In genomic region chr2:204108874-204109295, GRCh38 we compare ENCODE assay signal across 13 cellular contexts.
A peak's percentile ranks its signal among the peaks of the same experiment; 100 is the strongest.
DNase-seq lines count a peak whose midpoint lies in the region; ATAC-seq, FAIRE-seq and TF ChIP-seq lines count a peak whose summit lies in the region.
"Had no signal": no experiment of that assay in that cellular context is flagged by ENCODE, and none has a peak within 500 bp of the region (broad histone marks: within the 10 kb centered on the region; RNA-seq: fewer than 3 reads in every experiment).

No MANE protein-coding gene starts in this region.

- no peak for TF ChIP-seq RAD21 in HepG2 (CRISPR knock-in tag; IDR thresholded peaks at IDR 0.05)

- H4K20me1 ChIP-seq in HepG2 (ENCODE audit: insufficient read depth, low read length) = no peaks in the 10 kb centered on the region
- H4K20me1 ChIP-seq in mammary epithelial cell (ENCODE audit: insufficient read depth, low read length) = no peaks in the 10 kb centered on the region

- H3K79me2 ChIP-seq in HepG2 (ENCODE audit: insufficient read depth, low read length) = no peaks in the 10 kb centered on the region
- H3K79me2 ChIP-seq in mammary epithelial cell (ENCODE audit: insufficient read depth, low read length) = no peaks in the 10 kb centered on the region

- TF ChIP-seq EP300 in HepG2 (IDR thresholded peaks at IDR 0.05; ENCODE audit: low read depth in 2 of 2, low read length in 2 of 2) (no peak), HepG2 (CRISPR knock-in tag; IDR thresholded peaks at IDR 0.05; ENCODE audit: borderline replicate concordance) (no peak)

- H3K4me3 ChIP-seq in right lobe of liver (no peak overlapping the region), HepG2 (replicated peaks in 1 of 3; ENCODE audit: insufficient read depth in 1 of 3, low read depth in 2 of 3, low read length in 3 of 3) (no peak overlapping the region), muscle layer of colon (ENCODE audit: low read depth in 1 of 2, low read length in 2 of 2) (peak overlapping the region; percentile 14 to 17), mammary epithelial cell (replicated peaks in 1 of 3; ENCODE audit: insufficient read depth in 1 of 3, low read depth in 2 of 3, low read length in 3 of 3) (no peak overlapping the region)
- H3K4me3 ChIP-seq: cardiac muscle cell, pancreas, upper lobe of right lung had no signal

- in situ Hi-C loops in HepG2 (cut with HindIII; ENCODE audit: extremely low pct_ligation_motif_present, low pct_unique_long_range_greater_than_20kb) (no loop called here), mammary epithelial cell (cut with MboI; ENCODE audit: low sequenced_read_pairs in 2 of 2) (no loop called here)

- peaks cover 80% of the 10 kb centered on the region for H3K4me1 Mint-ChIP-seq in activated T-helper 1 cell treated with anti-CD3 and anti-CD28 coated beads, Interleukin-12 subunit alpha, Interleukin-12 subunit beta, Interleukin-2, Interleukin-4 antibody, amounts not matched to agents 30 ng/mL and 10 ng/mL and 1 ng/mL, durations not matched to agents 14 hours and 24 hours and 36 hours (ENCODE audit: low read depth)
- peaks cover 57% of the 10 kb centered on the region for H3K4me1 Mint-ChIP-seq in type B pancreatic cell (ENCODE audit: unreplicated experiment)

- H3K4me3 Mint-ChIP-seq in activated T-helper 1 cell treated with anti-CD3 and anti-CD28 coated beads, Interleukin-12 subunit alpha, Interleukin-12 subunit beta, Interleukin-2, Interleukin-4 antibody, amounts not matched to agents 30 ng/mL and 10 ng/mL and 1 ng/mL, durations not matched to agents 14 hours and 24 hours and 36 hours = peak overlapping the region; percentile 60
- peak overlapping the region; percentile 18 for H3K4me3 Mint-ChIP-seq in type B pancreatic cell
- H3K4me3 Mint-ChIP-seq: B cell had no signal

- H3K4me1 ChIP-seq in right lobe of liver = no peaks in the 10 kb centered on the region
- no peaks in the 10 kb centered on the region for H3K4me1 ChIP-seq in HepG2 (ENCODE audit: insufficient read depth, low read length)
- peaks cover 63% of the 10 kb centered on the region for H3K4me1 ChIP-seq in muscle layer of colon (ENCODE audit: insufficient read depth, low read length)
- no peaks in the 10 kb centered on the region for H3K4me1 ChIP-seq in mammary epithelial cell (ENCODE audit: insufficient read depth, low read length)
- H3K4me1 ChIP-seq: pancreas had no signal

- ATAC-seq in right lobe of liver (no peak), HepG2 (no peak)

- no peak for FAIRE-seq in HepG2 (lab: Jason Lieb, UNC)

- H3K36me3 Mint-ChIP-seq in activated T-helper 1 cell treated with anti-CD3 and anti-CD28 coated beads, Interleukin-12 subunit alpha, Interleukin-12 subunit beta, Interleukin-2, Interleukin-4 antibody, amounts not matched to agents 30 ng/mL and 10 ng/mL and 1 ng/mL, durations not matched to agents 14 hours and 24 hours and 36 hours (ENCODE audit: low read depth) = peaks cover under 1% of the 10 kb centered on the region
- H3K36me3 Mint-ChIP-seq in type B pancreatic cell = no peaks in the 10 kb centered on the region

- no peak overlapping the region for H2AFZ ChIP-seq in HepG2 (ENCODE audit: low read length)
- no peak overlapping the region for H2AFZ ChIP-seq in mammary epithelial cell (ENCODE audit: low read depth, low read length)

- H3K36me3 ChIP-seq in right lobe of liver (no peaks in the 10 kb centered on the region), HepG2 (replicated peaks in 1 of 2; ENCODE audit: control insufficient read depth in 1 of 2, insufficient read depth in 2 of 2, low read length in 2 of 2) (no peaks in the 10 kb centered on the region), muscle layer of colon (ENCODE audit: insufficient read depth, low read length) (no peaks in the 10 kb centered on the region), mammary epithelial cell (ENCODE audit: insufficient read depth, low read length) (no peaks in the 10 kb centered on the region)
- H3K36me3 ChIP-seq: cardiac muscle cell, pancreas, upper lobe of right lung had no signal

- dilution Hi-C loops in mammary epithelial cell (cut with HindIII; ENCODE audit: low sequenced_read_pairs) = no loop called here

- TF ChIP-seq POLR2A in right lobe of liver (IDR thresholded peaks at IDR 0.05) (no peak), HepG2 (IDR thresholded peaks at IDR 0.05; ENCODE audit: insufficient read depth in 1 of 2, low read depth in 2 of 2, low read length in 2 of 2) (no peak)

- POLR2A ChIA-PET in HepG2 (lab: Yijun Ruan, JAX) = no interaction called here

- no peaks in the 10 kb centered on the region for H3K27me3 ChIP-seq in right lobe of liver
- H3K27me3 ChIP-seq in HepG2 (ENCODE audit: control insufficient read depth in 1 of 2, insufficient read depth in 2 of 2, low read length in 2 of 2) = peaks cover 0 to 12% of the 10 kb centered on the region in 2 experiments; a peak in 2 of 5 replicates
- no peaks in the 10 kb centered on the region for H3K27me3 ChIP-seq in muscle layer of colon (ENCODE audit: control insufficient read depth in 1 of 2, insufficient read depth in 2 of 2, low read length in 2 of 2)
- H3K27me3 ChIP-seq in mammary epithelial cell (ENCODE audit: insufficient read depth, low read length) = peaks cover 4% of the 10 kb centered on the region
- H3K27me3 ChIP-seq: cardiac muscle cell, pancreas, upper lobe of right lung had no signal

- WGBS in right lobe of liver (ENCODE audit: insufficient coverage, low coverage, low lambda C conversion rate, missing lambda C conversion rate) = 44% methylated on average over 9 of the region's 9 CpGs
- WGBS in HepG2 (ENCODE audit: low lambda C conversion rate) = 64% methylated on average over 9 of the region's 9 CpGs
- WGBS in mammary epithelial cell (ENCODE audit: low coverage, missing lambda C conversion rate) = 78% methylated on average over 9 of the region's 9 CpGs

- no peaks in the 10 kb centered on the region for H3K9me3 ChIP-seq in right lobe of liver
- no peaks in the 10 kb centered on the region for H3K9me3 ChIP-seq in HepG2 (ENCODE audit: low read length)
- H3K9me3 ChIP-seq in muscle layer of colon (ENCODE audit: low read length) = no peaks in the 10 kb centered on the region
- no peaks in the 10 kb centered on the region for H3K9me3 ChIP-seq in mammary epithelial cell (replicated peaks; ENCODE audit: insufficient read depth, low read length)
- H3K9me3 ChIP-seq: pancreas, upper lobe of right lung had no signal

- DNase-seq in right lobe of liver (no peak), HepG2 (ENCODE audit: low spot score) (no peak), type B pancreatic cell (ENCODE audit: extremely low spot score, unreplicated experiment) (no peak), DMS153 treated with DMSO at 0.1 percent for 48 hours (lab: John Stamatoyannopoulos, UW; ENCODE audit: unreplicated experiment) (no peak), mammary epithelial cell (no peak), cortex of kidney (lab: John Stamatoyannopoulos, UW) (no peak)
- DNase-seq in activated T-helper 1 cell treated with anti-CD3 and anti-CD28 coated beads, Interleukin-12 subunit alpha, Interleukin-12 subunit beta, Interleukin-2, Interleukin-4 antibody, amounts not matched to agents 30 ng/mL and 10 ng/mL and 1 ng/mL, durations not matched to agents 14 hours and 24 hours and 36 hours (ENCODE audit: low spot score) = peak; percentile 39
- DNase-seq: GDM1, pancreas, upper lobe of right lung had no signal

- TF ChIP-seq CTCF in right lobe of liver (IDR thresholded peaks at IDR 0.05) (no peak), HepG2 (CRISPR knock-in tag; IDR thresholded peaks at IDR 0.05) (no peak), type B pancreatic cell (conservative IDR thresholded peaks at IDR 0.05) (no peak), mammary epithelial cell (conservative IDR thresholded peaks at IDR 0.05 in 1 of 2, IDR thresholded peaks at IDR 0.05 in 1 of 2; ENCODE audit: extremely low read depth in 1 of 2, insufficient read depth in 1 of 2, low read depth in 1 of 2, low read length in 2 of 2) (no peak)

- intact Hi-C loops in right lobe of liver (cut with DNase I) = no loop called here
- intact Hi-C loops in HepG2 (cut with micrococcal nuclease; ENCODE audit: unreplicated experiment) = loop anchor here (1.0 to 2.0 kb wide), 2 partner anchors 69 to 584 kb away; no protein-coding TSS in a partner anchor
- intact Hi-C loops in activated T-helper 1 cell treated with anti-CD3 and anti-CD28 coated beads, Interleukin-12 subunit alpha, Interleukin-12 subunit beta, Interleukin-2, Interleukin-4 antibody, amounts not matched to agents 30 ng/mL and 10 ng/mL and 1 ng/mL, durations not matched to agents 14 hours and 24 hours and 36 hours (cut with micrococcal nuclease) = loop anchor here (1.0 to 10.0 kb wide), 18 partner anchors 36 to 1976 kb away; partner anchors contain the start of gene CTLA4
- intact Hi-C loops in mammary epithelial cell (cut with micrococcal nuclease) = no loop called here

- BruUV-seq in HepG2 (replicated peaks; lab: Mats Ljungman, UMichigan) (no TSS peak), mammary epithelial cell (replicated peaks; lab: Mats Ljungman, UMichigan) (no TSS peak)

- H3K27me3 Mint-ChIP-seq in activated T-helper 1 cell treated with anti-CD3 and anti-CD28 coated beads, Interleukin-12 subunit alpha, Interleukin-12 subunit beta, Interleukin-2, Interleukin-4 antibody, amounts not matched to agents 30 ng/mL and 10 ng/mL and 1 ng/mL, durations not matched to agents 14 hours and 24 hours and 36 hours (ENCODE audit: insufficient read depth) = no peaks in the 10 kb centered on the region
- peaks cover 4% of the 10 kb centered on the region for H3K27me3 Mint-ChIP-seq in type B pancreatic cell

- H3K27ac ChIP-seq in right lobe of liver = peak overlapping the region in 2 of 3 donors; percentile 2 to 11
- H3K27ac ChIP-seq in HepG2 (ENCODE audit: extremely low read length, insufficient read depth, low read length) = no peak overlapping the region
- H3K27ac ChIP-seq in muscle layer of colon (ENCODE audit: low read depth, low read length) = no peak overlapping the region
- H3K27ac ChIP-seq in mammary epithelial cell (ENCODE audit: insufficient read depth, low read depth, low read length) = no peak overlapping the region
- H3K27ac ChIP-seq: cardiac muscle cell, pancreas had no signal

- H3K4me2 ChIP-seq in HepG2 (ENCODE audit: low read depth, low read length) (no peak overlapping the region), mammary epithelial cell (ENCODE audit: insufficient read depth, low read depth, low read length) (no peak overlapping the region)

- H3K9ac ChIP-seq in HepG2 (ENCODE audit: insufficient read depth, low read depth, low read length) = no peak overlapping the region
- peak overlapping the region; percentile 21 for H3K9ac ChIP-seq in muscle layer of colon (ENCODE audit: low read length)
- H3K9ac ChIP-seq in mammary epithelial cell (ENCODE audit: insufficient read depth, low read length) = no peak overlapping the region

- peaks cover under 1% of the 10 kb centered on the region for H3K9me3 Mint-ChIP-seq in activated T-helper 1 cell treated with anti-CD3 and anti-CD28 coated beads, Interleukin-12 subunit alpha, Interleukin-12 subunit beta, Interleukin-2, Interleukin-4 antibody, amounts not matched to agents 30 ng/mL and 10 ng/mL and 1 ng/mL, durations not matched to agents 14 hours and 24 hours and 36 hours
- no peaks in the 10 kb centered on the region for H3K9me3 Mint-ChIP-seq in type B pancreatic cell

- CTCF ChIA-PET in HepG2 (lab: Yijun Ruan, JAX; ENCODE audit: low intra/inter-chr PET ratio, low total read pairs) (interaction anchor here (0.8 kb wide), 1 partner anchor 68 kb away, joined by 3 read pairs; no protein-coding TSS in a partner anchor), mammary epithelial cell (lab: Charles Lee; ENCODE audit: low non-redundant PET) (no interaction called here)

- H3K27ac Mint-ChIP-seq in activated T-helper 1 cell treated with anti-CD3 and anti-CD28 coated beads, Interleukin-12 subunit alpha, Interleukin-12 subunit beta, Interleukin-2, Interleukin-4 antibody, amounts not matched to agents 30 ng/mL and 10 ng/mL and 1 ng/mL, durations not matched to agents 14 hours and 24 hours and 36 hours = peak overlapping the region; percentile 90
- H3K27ac Mint-ChIP-seq in type B pancreatic cell = peak overlapping the region; percentile 89
- H3K27ac Mint-ChIP-seq: B cell had no signal

Comparison
In these comparisons a context has a peak if more than half of its experiments do, and no peak if none do; other contexts are left out.
1. H3K27ac ChIP-seq: peak in right lobe of liver (2 of 3); none in HepG2 (single experiment), muscle layer of colon (single experiment) and mammary epithelial cell (single experiment).
2. intact Hi-C loops: an anchor here in HepG2 (1.0 to 2.0 kb wide) and activated T-helper 1 cell treated with anti-CD3 and anti-CD28 coated beads, Interleukin-12 subunit alpha, Interleukin-12 subunit beta, Interleukin-2, Interleukin-4 antibody, amounts not matched to agents 30 ng/mL and 10 ng/mL and 1 ng/mL, durations not matched to agents 14 hours and 24 hours and 36 hours (1.0 to 10.0 kb wide); none called in right lobe of liver and mammary epithelial cell.
3. H3K4me3 ChIP-seq: peak in muscle layer of colon (2 of 2); none in right lobe of liver (0 of 3), HepG2 (0 of 3) and mammary epithelial cell (0 of 3).